Comparison of ENCODE assay signal across 1 cellular context in the genomic region with DNA sequence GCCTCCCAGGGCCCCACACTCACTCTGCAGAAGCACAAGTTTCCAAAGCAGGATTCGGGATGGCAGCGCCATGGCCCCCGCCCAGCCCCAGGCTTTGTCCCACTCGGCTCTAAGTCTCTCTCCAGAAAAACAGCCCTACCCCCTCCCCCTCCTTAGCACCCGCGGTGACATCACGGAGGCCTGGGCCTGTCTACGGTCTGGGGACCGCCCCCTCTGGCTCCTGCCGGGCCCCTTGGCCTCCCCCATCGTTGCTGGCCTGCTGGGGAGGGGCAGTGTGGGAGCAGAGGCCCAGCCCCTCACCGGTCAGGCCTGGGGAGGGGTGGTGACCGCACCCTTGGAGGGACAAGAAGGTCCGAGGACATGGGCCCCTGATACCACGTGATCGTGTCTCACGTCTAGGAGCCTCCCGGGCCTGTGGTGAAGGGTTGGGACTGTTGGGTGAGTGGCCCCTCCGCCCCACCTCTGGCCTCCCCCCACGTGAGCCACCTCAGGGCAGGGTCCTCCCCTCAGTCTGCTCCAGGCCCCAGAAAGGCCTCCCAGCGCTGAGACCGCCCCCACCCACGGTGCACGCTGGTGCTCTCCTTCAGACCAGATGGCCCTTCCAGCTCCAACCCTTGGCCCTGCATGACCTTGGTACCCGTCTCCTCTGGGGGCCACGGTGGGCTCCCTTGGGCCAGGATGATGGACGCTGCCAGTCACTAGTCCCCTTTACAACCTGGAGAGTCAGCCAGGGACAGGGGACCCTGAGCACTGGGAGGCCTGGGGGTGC.
A peak's percentile ranks its signal among the peaks of the same experiment; 100 is the strongest.
TF ChIP-seq lines count a peak whose summit lies in the region.

Gene MXRA8 (minus strand): TSS at position 123 of the 769 bp plus-strand sequence. CDS start 51 bp downstream, at position 72.

TF ChIP-seq in K562, 482 proteins besides CTCF, POLR2A, EP300 and RAD21 (continued from another document and continues in another):
- no peak for TF ChIP-seq RNF219 (CRISPR knock-in tag; IDR thresholded peaks at IDR 0.05)
- TF ChIP-seq E2F3 (CRISPR knock-in tag; IDR thresholded peaks at IDR 0.05) = no peak
- TF ChIP-seq BRF2 (IDR thresholded peaks at IDR 0.05; ENCODE audit: borderline replicate concordance, insufficient read depth, insufficient read length) = no peak
- TF ChIP-seq, protein P1, sequence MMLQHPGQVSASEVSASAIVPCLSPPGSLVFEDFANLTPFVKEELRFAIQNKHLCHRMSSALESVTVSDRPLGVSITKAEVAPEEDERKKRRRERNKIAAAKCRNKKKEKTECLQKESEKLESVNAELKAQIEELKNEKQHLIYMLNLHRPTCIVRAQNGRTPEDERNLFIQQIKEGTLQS (IDR thresholded peaks at IDR 0.05) = peak; percentile 82
- TF ChIP-seq, protein P1 (CRISPR knock-in tag; conservative IDR thresholded peaks at IDR 0.05) = 0 out of 2 replicates have a peak, but pooled peaks have one; percentile 26
- TF ChIP-seq, protein P2, sequence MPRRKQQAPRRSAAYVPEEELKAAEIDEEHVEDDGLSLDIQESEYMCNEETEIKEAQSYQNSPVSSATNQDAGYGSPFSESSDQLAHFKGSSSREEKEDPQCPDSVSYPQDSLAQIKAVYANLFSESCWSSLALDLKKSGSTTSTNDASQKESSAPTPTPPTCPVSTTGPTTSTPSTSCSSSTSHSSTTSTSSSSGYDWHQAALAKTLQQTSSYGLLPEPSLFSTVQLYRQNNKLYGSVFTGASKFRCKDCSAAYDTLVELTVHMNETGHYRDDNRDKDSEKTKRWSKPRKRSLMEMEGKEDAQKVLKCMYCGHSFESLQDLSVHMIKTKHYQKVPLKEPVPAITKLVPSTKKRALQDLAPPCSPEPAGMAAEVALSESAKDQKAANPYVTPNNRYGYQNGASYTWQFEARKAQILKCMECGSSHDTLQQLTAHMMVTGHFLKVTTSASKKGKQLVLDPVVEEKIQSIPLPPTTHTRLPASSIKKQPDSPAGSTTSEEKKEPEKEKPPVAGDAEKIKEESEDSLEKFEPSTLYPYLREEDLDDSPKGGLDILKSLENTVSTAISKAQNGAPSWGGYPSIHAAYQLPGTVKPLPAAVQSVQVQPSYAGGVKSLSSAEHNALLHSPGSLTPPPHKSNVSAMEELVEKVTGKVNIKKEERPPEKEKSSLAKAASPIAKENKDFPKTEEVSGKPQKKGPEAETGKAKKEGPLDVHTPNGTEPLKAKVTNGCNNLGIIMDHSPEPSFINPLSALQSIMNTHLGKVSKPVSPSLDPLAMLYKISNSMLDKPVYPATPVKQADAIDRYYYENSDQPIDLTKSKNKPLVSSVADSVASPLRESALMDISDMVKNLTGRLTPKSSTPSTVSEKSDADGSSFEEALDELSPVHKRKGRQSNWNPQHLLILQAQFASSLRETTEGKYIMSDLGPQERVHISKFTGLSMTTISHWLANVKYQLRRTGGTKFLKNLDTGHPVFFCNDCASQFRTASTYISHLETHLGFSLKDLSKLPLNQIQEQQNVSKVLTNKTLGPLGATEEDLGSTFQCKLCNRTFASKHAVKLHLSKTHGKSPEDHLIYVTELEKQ (CRISPR knock-in tag; IDR thresholded peaks at IDR 0.05) = no peak
- no peak for TF ChIP-seq CBX8 (IDR thresholded peaks at IDR 0.05; ENCODE audit: borderline replicate concordance, extremely low read depth, low read depth, low read length, poor library complexity, severe bottlenecking)
- TF ChIP-seq SFPQ (IDR thresholded peaks at IDR 0.05; ENCODE audit: low read depth, low read length) = no peak
- TF ChIP-seq SAFB (IDR thresholded peaks at IDR 0.05; ENCODE audit: borderline replicate concordance, low read depth, low read length) = no peak
- TF ChIP-seq ATF1 (CRISPR knock-in tag; IDR thresholded peaks at IDR 0.05) = no peak
- peak; percentile 89 for TF ChIP-seq ATF1 (tag; IDR thresholded peaks at IDR 0.05)
- TF ChIP-seq FOXA3 (CRISPR knock-in tag; conservative IDR thresholded peaks at IDR 0.05 in 1 of 2, IDR thresholded peaks at IDR 0.05 in 1 of 2) = peak in 1 of 2 experiments; percentile 47; a peak in 1 of 4 replicates
- TF ChIP-seq, protein P3, sequence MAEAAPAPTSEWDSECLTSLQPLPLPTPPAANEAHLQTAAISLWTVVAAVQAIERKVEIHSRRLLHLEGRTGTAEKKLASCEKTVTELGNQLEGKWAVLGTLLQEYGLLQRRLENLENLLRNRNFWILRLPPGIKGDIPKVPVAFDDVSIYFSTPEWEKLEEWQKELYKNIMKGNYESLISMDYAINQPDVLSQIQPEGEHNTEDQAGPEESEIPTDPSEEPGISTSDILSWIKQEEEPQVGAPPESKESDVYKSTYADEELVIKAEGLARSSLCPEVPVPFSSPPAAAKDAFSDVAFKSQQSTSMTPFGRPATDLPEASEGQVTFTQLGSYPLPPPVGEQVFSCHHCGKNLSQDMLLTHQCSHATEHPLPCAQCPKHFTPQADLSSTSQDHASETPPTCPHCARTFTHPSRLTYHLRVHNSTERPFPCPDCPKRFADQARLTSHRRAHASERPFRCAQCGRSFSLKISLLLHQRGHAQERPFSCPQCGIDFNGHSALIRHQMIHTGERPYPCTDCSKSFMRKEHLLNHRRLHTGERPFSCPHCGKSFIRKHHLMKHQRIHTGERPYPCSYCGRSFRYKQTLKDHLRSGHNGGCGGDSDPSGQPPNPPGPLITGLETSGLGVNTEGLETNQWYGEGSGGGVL (CRISPR knock-in tag; IDR thresholded peaks at IDR 0.05) = no peak
- TF ChIP-seq SREBF2 (CRISPR knock-in tag; IDR thresholded peaks at IDR 0.05) = no peak
- no peak for TF ChIP-seq FOXK1 (CRISPR knock-in tag; IDR thresholded peaks at IDR 0.05; ENCODE audit: borderline replicate concordance)
- TF ChIP-seq ZNF263 (CRISPR knock-in tag; IDR thresholded peaks at IDR 0.05; ENCODE audit: borderline replicate concordance) = no peak
- TF ChIP-seq GABPB2 (CRISPR knock-in tag; conservative IDR thresholded peaks at IDR 0.05) = no peak
- TF ChIP-seq DMBX1 (CRISPR knock-in tag; IDR thresholded peaks at IDR 0.05; ENCODE audit: borderline replicate concordance) = no peak
- TF ChIP-seq MXI1 (IDR thresholded peaks at IDR 0.05; ENCODE audit: low read depth, low read length) = no peak
- no peak for TF ChIP-seq NONO (IDR thresholded peaks at IDR 0.05; ENCODE audit: low read depth in 2 of 2, low read length in 1 of 2)
- no peak for TF ChIP-seq GTF2E2 (tag; IDR thresholded peaks at IDR 0.05)
- TF ChIP-seq PHF8 (IDR thresholded peaks at IDR 0.05; ENCODE audit: borderline replicate concordance, low read length) = peak; percentile 13; the same call in 1 of the 2 replicates
- TF ChIP-seq HNRNPUL1 (IDR thresholded peaks at IDR 0.05; ENCODE audit: low read length) = no peak
- TF ChIP-seq, protein P4, sequence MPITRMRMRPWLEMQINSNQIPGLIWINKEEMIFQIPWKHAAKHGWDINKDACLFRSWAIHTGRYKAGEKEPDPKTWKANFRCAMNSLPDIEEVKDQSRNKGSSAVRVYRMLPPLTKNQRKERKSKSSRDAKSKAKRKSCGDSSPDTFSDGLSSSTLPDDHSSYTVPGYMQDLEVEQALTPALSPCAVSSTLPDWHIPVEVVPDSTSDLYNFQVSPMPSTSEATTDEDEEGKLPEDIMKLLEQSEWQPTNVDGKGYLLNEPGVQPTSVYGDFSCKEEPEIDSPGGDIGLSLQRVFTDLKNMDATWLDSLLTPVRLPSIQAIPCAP (CRISPR knock-in tag; IDR thresholded peaks at IDR 0.05; ENCODE audit: borderline replicate concordance) = no peak
- TF ChIP-seq, protein P5, sequence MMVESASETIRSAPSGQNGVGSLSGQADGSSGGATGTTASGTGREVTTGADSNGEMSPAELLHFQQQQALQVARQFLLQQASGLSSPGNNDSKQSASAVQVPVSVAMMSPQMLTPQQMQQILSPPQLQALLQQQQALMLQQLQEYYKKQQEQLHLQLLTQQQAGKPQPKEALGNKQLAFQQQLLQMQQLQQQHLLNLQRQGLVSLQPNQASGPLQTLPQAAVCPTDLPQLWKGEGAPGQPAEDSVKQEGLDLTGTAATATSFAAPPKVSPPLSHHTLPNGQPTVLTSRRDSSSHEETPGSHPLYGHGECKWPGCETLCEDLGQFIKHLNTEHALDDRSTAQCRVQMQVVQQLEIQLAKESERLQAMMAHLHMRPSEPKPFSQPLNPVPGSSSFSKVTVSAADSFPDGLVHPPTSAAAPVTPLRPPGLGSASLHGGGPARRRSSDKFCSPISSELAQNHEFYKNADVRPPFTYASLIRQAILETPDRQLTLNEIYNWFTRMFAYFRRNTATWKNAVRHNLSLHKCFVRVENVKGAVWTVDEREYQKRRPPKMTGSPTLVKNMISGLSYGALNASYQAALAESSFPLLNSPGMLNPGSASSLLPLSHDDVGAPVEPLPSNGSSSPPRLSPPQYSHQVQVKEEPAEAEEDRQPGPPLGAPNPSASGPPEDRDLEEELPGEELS (CRISPR knock-in tag; IDR thresholded peaks at IDR 0.05; ENCODE audit: borderline replicate concordance) = no peak
- no peak for TF ChIP-seq ZKSCAN3 (CRISPR knock-in tag; IDR thresholded peaks at IDR 0.05)
- TF ChIP-seq CLOCK (CRISPR knock-in tag; IDR thresholded peaks at IDR 0.05; ENCODE audit: borderline replicate concordance) = no peak
